Comparison of ENCODE assay signal across 9 cellular contexts in the genomic region with DNA sequence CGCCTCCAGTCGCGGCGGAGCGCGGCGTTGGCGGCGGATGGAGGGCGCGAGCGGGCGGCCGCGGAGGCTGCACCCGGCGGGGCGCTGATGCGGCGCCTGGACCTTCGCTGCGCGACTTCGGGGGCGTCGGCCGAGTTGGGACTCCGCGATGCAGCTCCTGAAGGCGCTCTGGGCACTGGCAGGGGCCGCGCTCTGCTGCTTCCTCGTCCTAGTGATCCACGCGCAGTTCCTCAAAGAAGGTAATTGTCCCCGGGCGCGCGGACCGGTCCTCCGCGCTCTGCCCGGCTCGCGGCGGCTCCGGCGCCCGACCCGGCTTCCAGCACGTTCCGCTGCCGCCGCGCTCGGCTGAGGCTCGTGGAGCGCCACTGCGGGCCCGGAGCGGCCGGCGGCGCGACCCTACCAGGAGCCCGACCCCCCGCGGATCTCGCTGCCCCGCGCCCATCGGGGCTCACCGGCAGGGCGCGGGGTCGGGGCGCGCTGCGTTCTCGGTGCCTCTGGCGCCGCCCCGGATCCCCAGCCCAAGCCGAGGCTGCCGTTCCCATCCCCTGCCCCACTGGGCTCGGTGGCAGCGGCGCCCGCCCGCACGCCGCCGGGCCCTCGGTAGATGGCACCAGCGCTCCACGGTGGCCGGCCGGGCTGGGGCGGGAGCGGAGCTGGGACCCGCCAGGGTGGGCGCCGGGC.
A peak's percentile ranks its signal among the peaks of the same experiment; 100 is the strongest.
DNase-seq lines count a peak whose midpoint lies in the region; ATAC-seq and TF ChIP-seq lines count a peak whose summit lies in the region.
"Had no signal": no experiment of that assay in that cellular context is flagged by ENCODE, and none has a peak within 500 bp of the region (broad histone marks: within the 10 kb centered on the region; RNA-seq: fewer than 3 reads in every experiment).

No MANE protein-coding gene starts in this region.

- no peak overlapping the region for H3K27ac Mint-ChIP-seq in stimulated activated naive CD8-positive, alpha-beta T cell treated with anti-CD3 and anti-CD28 coated beads, Interleukin-15, amount 100 ng/mL, for 72 hours
- H3K27ac Mint-ChIP-seq in Calu3 (ENCODE audit: unreplicated experiment) = no peak overlapping the region

- peak; percentile 84 for TF ChIP-seq CTCF in VCaP (conservative IDR thresholded peaks at IDR 0.05)
- no peak for TF ChIP-seq CTCF in Calu3 (IDR thresholded peaks at IDR 0.05; ENCODE audit: unreplicated experiment)

- intact Hi-C loops in Calu3 (cut with micrococcal nuclease; ENCODE audit: unreplicated experiment) = no loop called here

- CTCF ChIA-PET in Calu3 (lab: Charles Lee) = no interaction called here

- no TSS peak for BruUV-seq in Calu3 (replicated peaks; lab: Mats Ljungman, UMichigan)

- peaks cover 12 to 13% of the 10 kb centered on the region in 2 donors for H3K9me3 Mint-ChIP-seq in stimulated activated naive CD8-positive, alpha-beta T cell treated with anti-CD3 and anti-CD28 coated beads, Interleukin-15, amount 100 ng/mL, for 72 hours
- peaks cover 7% of the 10 kb centered on the region for H3K9me3 Mint-ChIP-seq in Calu3 (ENCODE audit: low read depth, unreplicated experiment)

- peaks cover 55% of the 10 kb centered on the region for H3K27me3 Mint-ChIP-seq in stimulated activated naive CD8-positive, alpha-beta T cell treated with anti-CD3 and anti-CD28 coated beads, Interleukin-15, amount 100 ng/mL, for 72 hours
- H3K27me3 Mint-ChIP-seq in Calu3 (ENCODE audit: unreplicated experiment) = no peaks in the 10 kb centered on the region

- DNase-seq in DMS153 treated with DMSO at 0.1 percent for 48 hours (lab: John Stamatoyannopoulos, UW; ENCODE audit: unreplicated experiment) (peak; percentile 12), DMS153 (lab: John Stamatoyannopoulos, UW) (no peak), iPS-NIHi11 (ENCODE audit: low spot score) (peak; percentile 84), Calu3 (no peak)
- peak; percentile 21 to 24 for DNase-seq in stimulated activated naive CD8-positive, alpha-beta T cell treated with anti-CD3 and anti-CD28 coated beads, Interleukin-15, amount 100 ng/mL, for 72 hours
- DNase-seq in activated CD4-positive, CD25-positive, alpha-beta regulatory T cell treated with anti-CD3 and anti-CD28 coated beads, Interleukin-2, amount 50 U/mL, for 72 hours = no peak

- H3K27ac ChIP-seq in VCaP = no peak overlapping the region; the same call in 1 of the 2 replicates
- H3K27ac ChIP-seq: KMS-11 had no signal

- no peak overlapping the region for H3K4me3 Mint-ChIP-seq in stimulated activated naive CD8-positive, alpha-beta T cell treated with anti-CD3 and anti-CD28 coated beads, Interleukin-15, amount 100 ng/mL, for 72 hours
- no peak overlapping the region for H3K4me3 Mint-ChIP-seq in Calu3 (ENCODE audit: low read depth, unreplicated experiment)

- no peaks in the 10 kb centered on the region for H3K36me3 Mint-ChIP-seq in Calu3 (ENCODE audit: insufficient read depth, unreplicated experiment)

- no peaks in the 10 kb centered on the region for H3K4me1 Mint-ChIP-seq in stimulated activated naive CD8-positive, alpha-beta T cell treated with anti-CD3 and anti-CD28 coated beads, Interleukin-15, amount 100 ng/mL, for 72 hours
- H3K4me1 Mint-ChIP-seq in Calu3 (ENCODE audit: low read depth, unreplicated experiment) = no peaks in the 10 kb centered on the region

- ATAC-seq in stimulated activated naive CD8-positive, alpha-beta T cell treated with anti-CD3 and anti-CD28 coated beads, Interleukin-15, amount 100 ng/mL, for 72 hours = peak; percentile 67
- no peak for ATAC-seq in GM19351 (IDR thresholded peaks at IDR 0.05; ENCODE audit: unreplicated experiment)

Comparison
In these comparisons a context has a peak if more than half of its experiments do, and no peak if none do; other contexts are left out.
1. DNase-seq: peak in DMS153 treated with DMSO at 0.1 percent for 48 hours (single experiment), iPS-NIHi11 (single experiment) and stimulated activated naive CD8-positive, alpha-beta T cell treated with anti-CD3 and anti-CD28 coated beads, Interleukin-15, amount 100 ng/mL, for 72 hours (2 of 2); none in DMS153 (single experiment), activated CD4-positive, CD25-positive, alpha-beta regulatory T cell treated with anti-CD3 and anti-CD28 coated beads, Interleukin-2, amount 50 U/mL, for 72 hours (single experiment) and Calu3 (single experiment).